In the genomic region with DNA sequence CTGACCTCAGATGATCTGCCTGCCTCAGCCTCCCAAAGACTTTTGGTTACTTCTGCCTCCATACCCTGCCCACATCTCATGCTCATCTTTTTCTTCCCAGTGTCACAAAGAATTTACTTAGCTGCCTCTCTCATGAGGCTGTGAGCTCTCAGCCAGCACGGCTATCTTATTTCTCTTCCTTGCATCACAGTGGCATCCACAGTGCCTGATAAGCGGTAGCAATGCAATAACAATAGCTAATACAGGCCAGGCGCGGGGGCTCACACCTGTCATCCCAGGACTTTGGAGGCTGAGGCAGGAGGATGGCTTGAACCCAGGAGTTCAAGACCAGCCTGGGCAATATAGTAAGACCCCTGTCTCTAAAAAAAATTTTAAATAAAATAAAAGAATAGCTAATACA, we compare ENCODE assay signal across 16 cellular contexts. TPM values are rescaled to one million over a fixed set of nuclear protein-coding genes. Genes with fewer than 3 reads are reported as not detected.
"Had no signal": no experiment of that assay in that cellular context is flagged by ENCODE, and none has a peak within 500 bp of the region (broad histone marks: within the 10 kb centered on the region; RNA-seq: fewer than 3 reads in every experiment).

No MANE protein-coding gene starts in this region.

- H3K36me3 Mint-ChIP-seq: activated CD8-positive, alpha-beta memory T cell treated with anti-CD3 and anti-CD28 coated beads, Interleukin-2, amount 10 ng/mL, durations not matched to agents 7 days and 5 days; activated naive CD4-positive, alpha-beta T cell treated with anti-CD3 and anti-CD28 coated beads, Interleukin-2, amount 50 U/mL, for 72 hours had no signal

- H3K4me1 Mint-ChIP-seq: nephron progenitor cell had no signal

- H3K4me1 ChIP-seq: prostate gland, vagina had no signal

- H3K27ac Mint-ChIP-seq: activated CD8-positive, alpha-beta memory T cell treated with anti-CD3 and anti-CD28 coated beads, Interleukin-2, amount 10 ng/mL, durations not matched to agents 7 days and 5 days; activated naive CD4-positive, alpha-beta T cell treated with anti-CD3 and anti-CD28 coated beads, Interleukin-2, amount 50 U/mL, for 72 hours; nephron progenitor cell had no signal

- FAIRE-seq: endometrium, TTC549 had no signal

- H3K4me3 ChIP-seq: esophagus muscularis mucosa, prostate gland, stomach, thoracic aorta, vagina had no signal

- H3K9me3 ChIP-seq: esophagus muscularis mucosa, prostate gland, stomach, thoracic aorta, vagina had no signal

- H3K9me3 Mint-ChIP-seq: activated naive CD4-positive, alpha-beta T cell treated with anti-CD3 and anti-CD28 coated beads, Interleukin-2, amount 50 U/mL, for 72 hours; activated T-cell treated with anti-CD3 and anti-CD28 coated beads, Interleukin-2, amount 50 U/mL, for 4 hours; nephron progenitor cell had no signal

- H3K27me3 ChIP-seq: brain microvascular endothelial cell, vagina had no signal

- H3K4me3 Mint-ChIP-seq: activated T-cell treated with anti-CD3 and anti-CD28 coated beads, Interleukin-2, amount 50 U/mL, for 4 hours; nephron progenitor cell had no signal

- H3K27ac ChIP-seq: brain microvascular endothelial cell, dorsolateral prefrontal cortex, esophagus muscularis mucosa, prostate gland, stomach, thoracic aorta, vagina had no signal

- H3K36me3 ChIP-seq: brain microvascular endothelial cell, esophagus muscularis mucosa, prostate gland, stomach, thoracic aorta, vagina had no signal

RNA-seq across cellular contexts. Expression of a gene that starts 15.5 kb away (rescaled TPM):
- total RNA-seq: activated CD8-positive, alpha-beta memory T cell treated with anti-CD3 and anti-CD28 coated beads, Interleukin-2, amount 10 ng/mL, durations not matched to agents 7 days and 5 days; activated naive CD4-positive, alpha-beta T cell treated with anti-CD3 and anti-CD28 coated beads, Interleukin-2, amount 50 U/mL, for 72 hours; left cardiac atrium; omental fat pad; thoracic aorta had no signal

RNA-seq across cellular contexts. Expression of a gene that starts 33.6 kb away (rescaled TPM):
- total RNA-seq: activated CD8-positive, alpha-beta memory T cell treated with anti-CD3 and anti-CD28 coated beads, Interleukin-2, amount 10 ng/mL, durations not matched to agents 7 days and 5 days; activated naive CD4-positive, alpha-beta T cell treated with anti-CD3 and anti-CD28 coated beads, Interleukin-2, amount 50 U/mL, for 72 hours; esophagus muscularis mucosa; left cardiac atrium; mammary epithelial cell; stomach; thoracic aorta; vagina had no signal
- polyA plus RNA-seq: mammary epithelial cell, stomach had no signal
